Comparison of ENCODE assay signal across 9 cellular contexts in the genomic region with DNA sequence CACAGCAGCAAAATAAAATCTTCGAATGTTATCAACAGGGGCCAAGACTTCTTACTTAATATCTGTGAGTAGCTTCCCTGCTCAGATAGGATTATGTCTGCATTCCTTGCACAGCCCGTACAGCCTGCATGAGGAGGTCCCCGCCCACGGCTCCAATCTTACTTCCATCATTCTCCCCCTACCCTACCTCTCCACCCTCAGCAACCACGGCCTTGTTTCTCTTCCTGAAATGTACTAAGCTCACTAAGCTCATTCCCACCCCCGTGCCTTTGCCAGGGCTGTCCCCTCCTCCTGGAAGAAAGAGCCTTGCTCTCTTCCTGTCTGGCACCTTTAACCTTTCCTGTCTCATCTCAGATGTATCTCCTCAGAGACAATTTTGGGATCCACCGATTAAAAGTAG.
DNase-seq lines count a peak whose midpoint lies in the region; ATAC-seq and TF ChIP-seq lines count a peak whose summit lies in the region.
"Had no signal": no experiment of that assay in that cellular context is flagged by ENCODE, and none has a peak within 500 bp of the region (broad histone marks: within the 10 kb centered on the region; RNA-seq: fewer than 3 reads in every experiment).

No MANE protein-coding gene starts in this region.

- peak overlapping the region in 1 of 4 donors; percentile 29 for H3K4me3 Mint-ChIP-seq in IgD-negative memory B cell
- no peak overlapping the region for H3K4me3 Mint-ChIP-seq in activated naive CD8-positive, alpha-beta T cell treated with anti-CD3 and anti-CD28 coated beads, Interleukin-2, amount 50 U/mL, for 24 hours
- H3K4me3 Mint-ChIP-seq in nephron = no peak overlapping the region

- no peak for TF ChIP-seq CTCF in nephron (IDR thresholded peaks at IDR 0.05; ENCODE audit: unreplicated experiment in 3 of 3)

- H3K9me3 Mint-ChIP-seq in IgD-negative memory B cell (peaks cover 0 to 4% (median 4%) of the 10 kb centered on the region in 3 donors), nephron (peaks cover 9% of the 10 kb centered on the region)
- H3K9me3 Mint-ChIP-seq in activated naive CD8-positive, alpha-beta T cell treated with anti-CD3 and anti-CD28 coated beads, Interleukin-2, amount 50 U/mL, for 24 hours = peaks cover 14% of the 10 kb centered on the region

- no peak overlapping the region for H3K4me3 ChIP-seq in HAP-1

- no peaks in the 10 kb centered on the region for H3K27me3 ChIP-seq in HAP-1 (ENCODE audit: low read depth)

- no peaks in the 10 kb centered on the region for H3K9me3 ChIP-seq in HAP-1

- in situ Hi-C loops in HAP-1 (cut with MboI; ENCODE audit: low sequenced_read_pairs) = no loop called here

- H3K27me3 Mint-ChIP-seq in IgD-negative memory B cell = no peaks in the 10 kb centered on the region
- H3K27me3 Mint-ChIP-seq in activated naive CD8-positive, alpha-beta T cell treated with anti-CD3 and anti-CD28 coated beads, Interleukin-2, amount 50 U/mL, for 24 hours = no peaks in the 10 kb centered on the region
- no peaks in the 10 kb centered on the region for H3K27me3 Mint-ChIP-seq in nephron (ENCODE audit: low read depth)
- H3K27me3 Mint-ChIP-seq: naive B cell had no signal

- no peaks in the 10 kb centered on the region for H3K4me1 ChIP-seq in HAP-1

- H3K36me3 ChIP-seq in HAP-1 (replicated peaks) = no peaks in the 10 kb centered on the region

- H3K36me3 Mint-ChIP-seq in IgD-negative memory B cell = peaks cover 2% of the 10 kb centered on the region
- H3K36me3 Mint-ChIP-seq in activated naive CD8-positive, alpha-beta T cell treated with anti-CD3 and anti-CD28 coated beads, Interleukin-2, amount 50 U/mL, for 24 hours (ENCODE audit: low read depth) = peaks cover 2% of the 10 kb centered on the region
- H3K36me3 Mint-ChIP-seq in nephron (ENCODE audit: low read depth) = peaks cover 3% of the 10 kb centered on the region

- H3K4me1 Mint-ChIP-seq in IgD-negative memory B cell (peaks cover 13 to 21% (median 19%) of the 10 kb centered on the region in 3 donors), nephron (peaks cover 26% of the 10 kb centered on the region)
- H3K4me1 Mint-ChIP-seq in activated naive CD8-positive, alpha-beta T cell treated with anti-CD3 and anti-CD28 coated beads, Interleukin-2, amount 50 U/mL, for 24 hours = peaks cover 38% of the 10 kb centered on the region

- DNase-seq in NCI-H82 (lab: John Stamatoyannopoulos, UW) (peak; percentile 63), NCI-H82 treated with DMSO at 0.1 percent for 48 hours (lab: John Stamatoyannopoulos, UW; ENCODE audit: unreplicated experiment) (no peak), NCI-H187 (lab: John Stamatoyannopoulos, UW) (no peak), HAP-1 (ENCODE audit: low spot score in 2 of 2) (no peak)
- no peak for DNase-seq in activated naive CD8-positive, alpha-beta T cell treated with anti-CD3 and anti-CD28 coated beads, Interleukin-2, amount 50 U/mL, for 24 hours
- DNase-seq: naive B cell had no signal

- H3K27ac Mint-ChIP-seq in IgD-negative memory B cell = peak overlapping the region in 2 of 3 donors; percentile 74 to 94
- H3K27ac Mint-ChIP-seq in activated naive CD8-positive, alpha-beta T cell treated with anti-CD3 and anti-CD28 coated beads, Interleukin-2, amount 50 U/mL, for 24 hours = peak overlapping the region; percentile 83
- peak overlapping the region; percentile 11 to 61 (median 59) for H3K27ac Mint-ChIP-seq in nephron

- no peak for ATAC-seq in activated naive CD8-positive, alpha-beta T cell treated with anti-CD3 and anti-CD28 coated beads, Interleukin-2, amount 50 U/mL, for 24 hours
- no peak for ATAC-seq in HG03457 (IDR thresholded peaks at IDR 0.05; ENCODE audit: unreplicated experiment)
